Comparison of ENCODE assay signal across 22 cellular contexts in genomic region chr19:48648134-48648533, GRCh38. TPM values are rescaled to one million over a fixed set of nuclear protein-coding genes. Genes with fewer than 3 reads are reported as not detected.
DNase-seq lines count a peak whose midpoint lies in the region; ATAC-seq lines count a peak whose summit lies in the region.
"Had no signal": no experiment of that assay in that cellular context is flagged by ENCODE, and none has a peak within 500 bp of the region (broad histone marks: within the 10 kb centered on the region; RNA-seq: fewer than 3 reads in every experiment).

No MANE protein-coding gene starts in this region.

- no peaks in the 10 kb centered on the region for H4K20me1 ChIP-seq in BLaER1 treated with 17β-estradiol and CSF1 and Interleukin-3, amounts not matched to agents 10 nM and 100 nM

- ATAC-seq in T-cell (replicated peaks in 1 of 4) = no peak
- ATAC-seq in memory B cell (ENCODE audit: low read depth) = no peak
- ATAC-seq in HG02884 (IDR thresholded peaks at IDR 0.05; ENCODE audit: unreplicated experiment) = no peak
- no peak for ATAC-seq in GM19452 (IDR thresholded peaks at IDR 0.05; ENCODE audit: unreplicated experiment)
- ATAC-seq: SK-N-SH treated with all-trans-retinoic acid at 6 μM for 48 hours had no signal

- H3K4me1 Mint-ChIP-seq in T-helper 1 cell treated with Interleukin-12 subunit alpha and Interleukin-12 subunit beta and Interleukin-4 antibody, amounts not matched to agents 30 μg/mL and 1 μg/mL, for 36 hours (ENCODE audit: low read depth) = peaks cover 30% of the 10 kb centered on the region
- H3K4me1 Mint-ChIP-seq in T-cell (peaks cover 47 to 59% (median 53%) of the 10 kb centered on the region in 3 donors), memory B cell (peaks cover 40% of the 10 kb centered on the region)

- no peak for DNase-seq in T-helper 1 cell
- DNase-seq in T-cell = no peak
- DNase-seq in memory B cell (ENCODE audit: low spot score in 2 of 2) = no peak
- no peak for DNase-seq in DMS79 treated with DMSO at 0.1 percent for 48 hours (lab: John Stamatoyannopoulos, UW)
- DNase-seq: activated CD8-positive, alpha-beta memory T cell treated with anti-CD3 and anti-CD28 coated beads for 24 hours; activated gamma-delta T cell; GOT3; hippocampal formation; kidney; mesenchymal stem cell; NCI-H1417; spleen; thyroid gland had no signal

- H3K9me3 ChIP-seq in BLaER1 treated with 17β-estradiol and CSF1 and Interleukin-3, amounts not matched to agents 10 nM and 100 nM (replicated peaks in 1 of 11) = no peaks in the 10 kb centered on the region
- H3K9me3 ChIP-seq: spleen, thyroid gland had no signal

- peak overlapping the region; percentile 1 for H3K4me3 Mint-ChIP-seq in T-helper 1 cell treated with Interleukin-12 subunit alpha and Interleukin-12 subunit beta and Interleukin-4 antibody, amounts not matched to agents 30 μg/mL and 1 μg/mL, for 36 hours
- peak overlapping the region in 1 of 3 donors; percentile 99 for H3K4me3 Mint-ChIP-seq in T-cell
- H3K4me3 Mint-ChIP-seq in memory B cell = peak overlapping the region; percentile 44

- H3K27ac ChIP-seq in BLaER1 treated with 17β-estradiol and CSF1 and Interleukin-3, amounts not matched to agents 10 nM and 100 nM = peak overlapping the region; percentile 94 to 100 (median 97)
- H3K27ac ChIP-seq: coronary artery had no signal

- peaks cover 64 to 86% (median 83%) of the 10 kb centered on the region in 10 experiments for H3K4me1 ChIP-seq in BLaER1 treated with 17β-estradiol and CSF1 and Interleukin-3, amounts not matched to agents 10 nM and 100 nM

- H3K36me3 Mint-ChIP-seq in T-helper 1 cell treated with Interleukin-12 subunit alpha and Interleukin-12 subunit beta and Interleukin-4 antibody, amounts not matched to agents 30 μg/mL and 1 μg/mL, for 36 hours (ENCODE audit: low read depth) = no peaks in the 10 kb centered on the region
- H3K36me3 Mint-ChIP-seq in T-cell (no peaks in the 10 kb centered on the region), memory B cell (no peaks in the 10 kb centered on the region)

- H3K9ac ChIP-seq in BLaER1 treated with 17β-estradiol and CSF1 and Interleukin-3, amounts not matched to agents 10 nM and 100 nM = peak overlapping the region; percentile 81 to 92 (median 84); a peak in 21 of 22 replicates

- POLR2A ChIA-PET in T-cell (lab: Charles Lee) = interaction anchor here in 1 of 2 donors (0.6 kb wide), 1 partner anchor 91 kb away, joined by 6 read pairs; no protein-coding TSS in a partner anchor

- H3K27me3 ChIP-seq in BLaER1 treated with 17β-estradiol and CSF1 and Interleukin-3, amounts not matched to agents 10 nM and 100 nM = no peaks in the 10 kb centered on the region
- H3K27me3 ChIP-seq: thyroid gland had no signal

- H3K27me3 Mint-ChIP-seq in T-helper 1 cell treated with Interleukin-12 subunit alpha and Interleukin-12 subunit beta and Interleukin-4 antibody, amounts not matched to agents 30 μg/mL and 1 μg/mL, for 36 hours (ENCODE audit: low read depth) = no peaks in the 10 kb centered on the region
- H3K27me3 Mint-ChIP-seq in T-cell (no peaks in the 10 kb centered on the region), memory B cell (no peaks in the 10 kb centered on the region)

- peak overlapping the region; percentile 49 for H3K27ac Mint-ChIP-seq in T-helper 1 cell treated with Interleukin-12 subunit alpha and Interleukin-12 subunit beta and Interleukin-4 antibody, amounts not matched to agents 30 μg/mL and 1 μg/mL, for 36 hours
- H3K27ac Mint-ChIP-seq in T-cell = peak overlapping the region; percentile 81 to 89
- peak overlapping the region; percentile 76 for H3K27ac Mint-ChIP-seq in memory B cell

- H3K36me3 ChIP-seq in BLaER1 treated with 17β-estradiol and CSF1 and Interleukin-3, amounts not matched to agents 10 nM and 100 nM = no peaks in the 10 kb centered on the region
- H3K36me3 ChIP-seq: spleen, thyroid gland had no signal

- no peaks in the 10 kb centered on the region for H3K9me3 Mint-ChIP-seq in T-helper 1 cell treated with Interleukin-12 subunit alpha and Interleukin-12 subunit beta and Interleukin-4 antibody, amounts not matched to agents 30 μg/mL and 1 μg/mL, for 36 hours
- no peaks in the 10 kb centered on the region for H3K9me3 Mint-ChIP-seq in T-cell
- H3K9me3 Mint-ChIP-seq in memory B cell = no peaks in the 10 kb centered on the region

- peak overlapping the region in 3 of 10 experiments; percentile 21 to 27 (median 23); a peak in 4 of 20 replicates for H3K4me3 ChIP-seq in BLaER1 treated with 17β-estradiol and CSF1 and Interleukin-3, amounts not matched to agents 10 nM and 100 nM
- H3K4me3 ChIP-seq: coronary artery, spleen, thyroid gland had no signal

- peak overlapping the region; percentile 62 to 88 (median 77) for H3K4me2 ChIP-seq in BLaER1 treated with 17β-estradiol and CSF1 and Interleukin-3, amounts not matched to agents 10 nM and 100 nM

- CTCF ChIA-PET in T-cell (lab: Charles Lee) = interaction anchor here (0.6 kb wide), 2 partner anchors 52 to 207 kb away, joined by 4 read pairs; no protein-coding TSS in a partner anchor

RNA-seq across cellular contexts. Expression of gene CA11, which starts 2.1 kb away (rescaled TPM):
- 10 to 100 TPM in 4 of 5 donors, 1 to 10 TPM in 1; 8.0 to 18.5 (median 11.0) TPM for total RNA-seq in T-cell
- total RNA-seq: Daoy had no signal

RNA-seq across cellular contexts. Expression of gene DBP, which starts 11.0 kb away (rescaled TPM):
- total RNA-seq in T-cell = 10 to 100 TPM; 24.5 to 57.2 (median 56.0) TPM

RNA-seq across cellular contexts. Expression of gene NTN5, which starts 24.7 kb away (rescaled TPM):
- 1 to 10 TPM; 2.2 to 4.2 (median 3.5) TPM for total RNA-seq in T-cell
- total RNA-seq: Daoy, endothelial cell of umbilical vein, fibroblast of villous mesenchyme had no signal

RNA-seq across cellular contexts. Expression of gene SPHK2, which starts 28.8 kb away (rescaled TPM):
- total RNA-seq in T-cell = 10 to 100 TPM; 18.0 to 37.0 (median 31.8) TPM

RNA-seq across cellular contexts. Expression of gene RPL18, which starts 29.2 kb away (rescaled TPM):
- total RNA-seq in T-cell = 1,000 to 10,000 TPM; 2,370 to 2,784 (median 2,662) TPM
